ENCODE assay signal across 27 cellular contexts in genomic region chr16:13897806-13898205, GRCh38.
"Had no signal": no experiment of that assay in that cellular context is flagged by ENCODE, and none has a peak within 500 bp of the region (broad histone marks: within the 10 kb centered on the region; RNA-seq: fewer than 3 reads in every experiment).

No MANE protein-coding gene starts in this region.

- H3K36me3 Mint-ChIP-seq: immature natural killer cell; mesothelial cell of epicardium; naive B cell; natural killer cell treated with Interleukin-12 subunit alpha and Interleukin-12 subunit beta and Interleukin-15 and Interleukin-18, amount 100 ng/mL, for 72 hours; type B pancreatic cell had no signal

- H3K27ac Mint-ChIP-seq: immature natural killer cell; mesothelial cell of epicardium; natural killer cell treated with Interleukin-12 subunit alpha and Interleukin-12 subunit beta and Interleukin-15 and Interleukin-18, amount 100 ng/mL, for 72 hours; neural progenitor cell; stimulated activated naive CD8-positive, alpha-beta T cell treated with anti-CD3 and anti-CD28 coated beads, Interleukin-15, amount 100 ng/mL, for 72 hours; type B pancreatic cell had no signal

- H3K36me3 ChIP-seq: cardiac muscle cell, gastrocnemius medialis, neural progenitor cell, prostate gland, suprapubic skin, thyroid gland had no signal

- H3K27ac ChIP-seq: cardiac muscle cell, dorsolateral prefrontal cortex, gastrocnemius medialis, neural progenitor cell, prostate gland, suprapubic skin, thyroid gland had no signal

- H3K4me3 ChIP-seq: cardiac muscle cell, dorsolateral prefrontal cortex, gastrocnemius medialis, mucosa of descending colon, neural progenitor cell, prostate gland, smooth muscle cell, suprapubic skin, thyroid gland had no signal

- H3K4me3 Mint-ChIP-seq: immature natural killer cell; mesothelial cell of epicardium; naive B cell; natural killer cell treated with Interleukin-12 subunit alpha and Interleukin-12 subunit beta and Interleukin-15 and Interleukin-18, amount 100 ng/mL, for 72 hours; neural progenitor cell; stimulated activated naive CD8-positive, alpha-beta T cell treated with anti-CD3 and anti-CD28 coated beads, Interleukin-15, amount 100 ng/mL, for 72 hours; type B pancreatic cell had no signal

- ATAC-seq: gastrocnemius medialis; mucosa of descending colon; natural killer cell treated with Interleukin-12 subunit alpha and Interleukin-12 subunit beta and Interleukin-15 and Interleukin-18, amount 100 ng/mL, for 72 hours; sciatic nerve; stimulated activated naive CD8-positive, alpha-beta T cell treated with anti-CD3 and anti-CD28 coated beads, Interleukin-15, amount 100 ng/mL, for 72 hours had no signal

- H3K9me3 Mint-ChIP-seq: immature natural killer cell; natural killer cell treated with Interleukin-12 subunit alpha and Interleukin-12 subunit beta and Interleukin-15 and Interleukin-18, amount 100 ng/mL, for 72 hours had no signal

- H3K9me3 ChIP-seq: gastrocnemius medialis, prostate gland, suprapubic skin, thyroid gland had no signal

- H3K4me1 ChIP-seq: neural progenitor cell, prostate gland, suprapubic skin, thyroid gland had no signal

- H3K4me1 Mint-ChIP-seq: immature natural killer cell; naive B cell; neural progenitor cell; stimulated activated naive CD8-positive, alpha-beta T cell treated with anti-CD3 and anti-CD28 coated beads, Interleukin-15, amount 100 ng/mL, for 72 hours had no signal

- DNase-seq: dorsolateral prefrontal cortex; effector CD4-positive, alpha-beta T cell; gastrocnemius medialis; head of caudate nucleus; hippocampal formation; immature natural killer cell; islet precursor cell; kidney glomerular epithelial cell; mesenchymal stem cell; mucosa of descending colon; naive B cell; stimulated activated CD4-positive, alpha-beta T cell treated with anti-CD3 and anti-CD28 coated beads, Interleukin-12 subunit alpha, Interleukin-12 subunit beta, amount 100 ng/mL, for 4 hours; stimulated activated CD4-positive, alpha-beta T cell treated with anti-CD3 and anti-CD28 coated beads, Interleukin-1b, Interleukin-23, amount 100 ng/mL, for 48 hours; stimulated activated CD4-positive, alpha-beta T cell treated with anti-CD3 and anti-CD28 coated beads, Interleukin-4, amount 100 ng/mL, for 1 hour; stimulated activated CD8-positive, alpha-beta memory T cell treated with anti-CD3 and anti-CD28 coated beads, Interleukin-4, amount 100 ng/mL, for 48 hours; stimulated activated naive CD4-positive, alpha-beta T cell; stimulated activated naive CD8-positive, alpha-beta T cell treated with anti-CD3 and anti-CD28 coated beads, Interleukin-15, amount 100 ng/mL, for 72 hours; thyroid gland had no signal

- H3K27me3 ChIP-seq: cardiac muscle cell, dorsolateral prefrontal cortex, gastrocnemius medialis, neural progenitor cell, suprapubic skin, thyroid gland had no signal
